In the genomic region with DNA sequence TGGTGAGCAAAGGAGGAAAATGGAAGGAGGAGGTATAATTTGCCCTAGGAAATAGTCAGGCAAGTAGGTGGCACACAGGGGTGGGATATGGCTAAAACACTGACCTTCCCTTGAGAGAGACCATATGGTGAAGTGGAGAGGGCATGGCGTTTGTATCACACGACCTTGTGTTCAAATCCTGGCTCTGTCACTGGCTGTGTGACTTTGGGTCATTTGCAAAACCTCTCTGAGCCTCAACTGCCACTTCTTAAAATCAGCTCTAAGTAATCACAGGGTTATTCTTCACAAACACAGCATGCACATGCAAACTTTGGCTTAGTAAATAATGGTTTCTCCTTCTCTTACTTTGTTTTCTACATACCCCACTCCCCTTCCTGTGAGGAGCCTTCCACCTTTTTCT, we compare ENCODE assay signal across 20 cellular contexts. TPM values are rescaled to one million over a fixed set of nuclear protein-coding genes. Genes with fewer than 3 reads are reported as not detected.
"Had no signal": no experiment of that assay in that cellular context is flagged by ENCODE, and none has a peak within 500 bp of the region (broad histone marks: within the 10 kb centered on the region; RNA-seq: fewer than 3 reads in every experiment).

No MANE protein-coding gene starts in this region.

- ATAC-seq: effector memory CD8-positive, alpha-beta T cell; heart left ventricle; left lobe of liver; mucosa of descending colon; naive thymus-derived CD8-positive, alpha-beta T cell; right cardiac atrium; stimulated activated effector memory CD8-positive, alpha-beta T cell treated with anti-CD3 and anti-CD28 coated beads, Interleukin-12 subunit alpha, Interleukin-12 subunit beta, amount 100 ng/mL, for 72 hours; stimulated activated naive CD8-positive, alpha-beta T cell treated with anti-CD3 and anti-CD28 coated beads, Interleukin-15, Interleukin-2, amounts not matched to agents 100 U/mL and 50 U/mL, for 24 hours had no signal

- FAIRE-seq: colon, frontal cortex, small intestine had no signal

- H3K4me3 ChIP-seq: heart left ventricle, mucosa of descending colon, ovary, suprapubic skin, thyroid gland, upper lobe of left lung had no signal

- H3K27me3 ChIP-seq: ovary, thyroid gland, vagina had no signal

- H3K27ac ChIP-seq: esophagus squamous epithelium, heart left ventricle, suprapubic skin, thyroid gland, upper lobe of left lung, vagina had no signal

- DNase-seq: effector memory CD8-positive, alpha-beta T cell; esophagus squamous epithelium; heart left ventricle; hippocampal formation; mucosa of descending colon; naive thymus-derived CD8-positive, alpha-beta T cell; ovary; small intestine; stimulated activated CD4-positive, alpha-beta T cell treated with anti-CD3 and anti-CD28 coated beads, Interleukin-2, amount 100 ng/mL, for 48 hours; stimulated activated CD8-positive, alpha-beta memory T cell treated with anti-CD3 and anti-CD28 coated beads, Interleukin-4, amount 100 ng/mL, for 48 hours; stimulated activated naive CD8-positive, alpha-beta T cell treated with anti-CD3 and anti-CD28 coated beads, Interleukin-15, Interleukin-2, amounts not matched to agents 100 U/mL and 50 U/mL, for 24 hours; thyroid gland had no signal

- H3K36me3 ChIP-seq: esophagus squamous epithelium, heart left ventricle, ovary, suprapubic skin, thyroid gland, upper lobe of left lung, vagina had no signal

- H3K9me3 ChIP-seq: ovary, suprapubic skin, thyroid gland had no signal

RNA-seq across cellular contexts. Expression of gene PDGFRA, which starts 8.7 kb away (rescaled TPM):
- total RNA-seq: naive thymus-derived CD8-positive, alpha-beta T cell had no signal
- polyA plus RNA-seq: naive thymus-derived CD8-positive, alpha-beta T cell had no signal
